ENCODE assay signal across 1 cellular context in the genomic region with DNA sequence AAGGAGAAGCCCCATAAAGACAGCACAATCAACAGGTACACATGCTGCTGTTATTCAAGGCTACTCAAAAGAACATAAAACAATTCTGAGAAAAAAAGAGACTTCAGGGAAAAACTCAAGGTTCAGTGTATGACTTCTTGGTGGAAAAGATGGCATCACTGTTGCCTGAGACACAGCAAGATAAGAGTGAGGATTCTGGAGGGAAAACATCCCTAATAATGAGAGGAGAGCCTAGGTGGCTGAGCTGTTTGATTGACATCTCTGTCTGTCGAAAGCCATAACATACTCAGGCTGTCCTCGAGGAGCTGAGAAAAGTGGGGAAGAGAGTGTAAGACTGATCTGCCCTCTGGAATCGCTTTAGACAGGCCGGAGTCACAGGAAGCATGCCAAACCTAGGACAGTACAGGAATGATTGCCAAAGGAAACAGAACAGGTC.
TF ChIP-seq lines count a peak whose summit lies in the region.

No MANE protein-coding gene starts in this region.

TF ChIP-seq in A549, 52 proteins besides CTCF, POLR2A, EP300 and RAD21 (continued from another document):
- TF ChIP-seq, protein P1, sequence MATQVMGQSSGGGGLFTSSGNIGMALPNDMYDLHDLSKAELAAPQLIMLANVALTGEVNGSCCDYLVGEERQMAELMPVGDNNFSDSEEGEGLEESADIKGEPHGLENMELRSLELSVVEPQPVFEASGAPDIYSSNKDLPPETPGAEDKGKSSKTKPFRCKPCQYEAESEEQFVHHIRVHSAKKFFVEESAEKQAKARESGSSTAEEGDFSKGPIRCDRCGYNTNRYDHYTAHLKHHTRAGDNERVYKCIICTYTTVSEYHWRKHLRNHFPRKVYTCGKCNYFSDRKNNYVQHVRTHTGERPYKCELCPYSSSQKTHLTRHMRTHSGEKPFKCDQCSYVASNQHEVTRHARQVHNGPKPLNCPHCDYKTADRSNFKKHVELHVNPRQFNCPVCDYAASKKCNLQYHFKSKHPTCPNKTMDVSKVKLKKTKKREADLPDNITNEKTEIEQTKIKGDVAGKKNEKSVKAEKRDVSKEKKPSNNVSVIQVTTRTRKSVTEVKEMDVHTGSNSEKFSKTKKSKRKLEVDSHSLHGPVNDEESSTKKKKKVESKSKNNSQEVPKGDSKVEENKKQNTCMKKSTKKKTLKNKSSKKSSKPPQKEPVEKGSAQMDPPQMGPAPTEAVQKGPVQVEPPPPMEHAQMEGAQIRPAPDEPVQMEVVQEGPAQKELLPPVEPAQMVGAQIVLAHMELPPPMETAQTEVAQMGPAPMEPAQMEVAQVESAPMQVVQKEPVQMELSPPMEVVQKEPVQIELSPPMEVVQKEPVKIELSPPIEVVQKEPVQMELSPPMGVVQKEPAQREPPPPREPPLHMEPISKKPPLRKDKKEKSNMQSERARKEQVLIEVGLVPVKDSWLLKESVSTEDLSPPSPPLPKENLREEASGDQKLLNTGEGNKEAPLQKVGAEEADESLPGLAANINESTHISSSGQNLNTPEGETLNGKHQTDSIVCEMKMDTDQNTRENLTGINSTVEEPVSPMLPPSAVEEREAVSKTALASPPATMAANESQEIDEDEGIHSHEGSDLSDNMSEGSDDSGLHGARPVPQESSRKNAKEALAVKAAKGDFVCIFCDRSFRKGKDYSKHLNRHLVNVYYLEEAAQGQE (IDR thresholded peaks at IDR 0.05): no peak
- no peak for TF ChIP-seq KDM1A (IDR thresholded peaks at IDR 0.05; ENCODE audit: low read depth)
- peak; percentile 100 for TF ChIP-seq ATOH8 (CRISPR knock-in tag; IDR thresholded peaks at IDR 0.05; ENCODE audit: low read depth)
- no peak for TF ChIP-seq ZC3H11A (IDR thresholded peaks at IDR 0.05)
- no peak for TF ChIP-seq FOSL2 (IDR thresholded peaks at IDR 0.05)
- TF ChIP-seq FOSL2 (CRISPR knock-in tag; IDR thresholded peaks at IDR 0.05): peak; percentile 61
- TF ChIP-seq GATA3 (IDR thresholded peaks at IDR 0.05; ENCODE audit: borderline replicate concordance): no peak
- no peak for TF ChIP-seq CBX2 (IDR thresholded peaks at IDR 0.05; ENCODE audit: borderline replicate concordance, low read depth)
- peak; percentile 98 for TF ChIP-seq FOSB (CRISPR knock-in tag; IDR thresholded peaks at IDR 0.05)
- TF ChIP-seq JUNB (IDR thresholded peaks at IDR 0.05): no peak
- TF ChIP-seq HDAC2 (IDR thresholded peaks at IDR 0.05): no peak
- TF ChIP-seq, protein P2, sequence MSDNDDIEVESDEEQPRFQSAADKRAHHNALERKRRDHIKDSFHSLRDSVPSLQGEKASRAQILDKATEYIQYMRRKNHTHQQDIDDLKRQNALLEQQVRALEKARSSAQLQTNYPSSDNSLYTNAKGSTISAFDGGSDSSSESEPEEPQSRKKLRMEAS (IDR thresholded peaks at IDR 0.05): peak; percentile 65
- TF ChIP-seq SMC3 (IDR thresholded peaks at IDR 0.05): no peak
- no peak for TF ChIP-seq NFE2L2 (conservative IDR thresholded peaks at IDR 0.05; ENCODE audit: low read length)
- peak; percentile 97 for TF ChIP-seq TFCP2L1 (CRISPR knock-in tag; IDR thresholded peaks at IDR 0.05)
- TF ChIP-seq EHMT2 (IDR thresholded peaks at IDR 0.05; ENCODE audit: low read depth): no peak
- no peak for TF ChIP-seq RFX5 (IDR thresholded peaks at IDR 0.05)
- no peak for TF ChIP-seq POLR2AphosphoS2 (conservative IDR thresholded peaks at IDR 0.05; ENCODE audit: low read length)
- TF ChIP-seq MAFK (IDR thresholded peaks at IDR 0.05; ENCODE audit: partially characterized antibody): no peak
- TF ChIP-seq MAZ (IDR thresholded peaks at IDR 0.05; ENCODE audit: borderline replicate concordance, low read depth, low read length): no peak
- TF ChIP-seq HEYL (CRISPR knock-in tag; IDR thresholded peaks at IDR 0.05): peak; percentile 99
- no peak for TF ChIP-seq ESRRA (IDR thresholded peaks at IDR 0.05; ENCODE audit: borderline replicate concordance, low read length)
